In genomic region chr6:158853872-158854213, GRCh38 we compare ENCODE assay signal across 9 cellular contexts. TPM values are rescaled to one million over a fixed set of nuclear protein-coding genes. Genes with fewer than 3 reads are reported as not detected.
DNase-seq lines count a peak whose midpoint lies in the region; ATAC-seq and TF ChIP-seq lines count a peak whose summit lies in the region.
"Had no signal": no experiment of that assay in that cellular context is flagged by ENCODE, and none has a peak within 500 bp of the region (broad histone marks: within the 10 kb centered on the region; RNA-seq: fewer than 3 reads in every experiment).

No MANE protein-coding gene starts in this region.

- WGBS in iPS DF 6.9 (ENCODE audit: insufficient coverage, insufficient read length) = no CpG with 5 or more reads among the region's 6 CpGs
- 61 to 72% (median 64%) methylated on average over 5 to 6 of the region's 6 CpGs for WGBS in stomach, 5 donors

- intact Hi-C loops in stomach (cut with DNase I; ENCODE audit: low total_unique reads) = no loop called here

- no peak for DNase-seq in GM12864 (ENCODE audit: low read depth)
- no peak for DNase-seq in Peyer's patch
- no peak for DNase-seq in iPS DF 6.9 (ENCODE audit: low read depth, low spot score)
- no peak for DNase-seq in stomach
- no peak for DNase-seq in NCI-H510A (lab: John Stamatoyannopoulos, UW)
- DNase-seq in AML-193 (lab: John Stamatoyannopoulos, UW) = no peak
- DNase-seq: NCI-H1694 had no signal

- ATAC-seq in GM19351 (IDR thresholded peaks at IDR 0.05; ENCODE audit: unreplicated experiment) (no peak), GM18517 (IDR thresholded peaks at IDR 0.05; ENCODE audit: unreplicated experiment) (no peak)

- H3K4me1 ChIP-seq in Peyer's patch (peaks cover 0 to 34% (median 13%) of the 10 kb centered on the region in 4 donors), iPS DF 6.9 (ENCODE audit: control insufficient read depth, insufficient read depth, low read length) (peaks cover 20% of the 10 kb centered on the region; the same call in 1 of the 2 replicates), stomach (peaks cover 19 to 74% (median 51%) of the 10 kb centered on the region in 4 donors)

- TF ChIP-seq EP300 in stomach (IDR thresholded peaks at IDR 0.05) = no peak

- H3K27ac ChIP-seq in Peyer's patch (peak overlapping the region; percentile 77 to 96 (median 83)), iPS DF 6.9 (ENCODE audit: low read length) (peak overlapping the region; percentile 88), stomach (peak overlapping the region; percentile 80 to 93 (median 87))

- H3K36me3 ChIP-seq in Peyer's patch = no peaks in the 10 kb centered on the region
- no peaks in the 10 kb centered on the region for H3K36me3 ChIP-seq in iPS DF 6.9 (ENCODE audit: control insufficient read depth, insufficient read depth, low read length)
- no peaks in the 10 kb centered on the region for H3K36me3 ChIP-seq in stomach

- TF ChIP-seq POLR2A in Peyer's patch (IDR thresholded peaks at IDR 0.05) (no peak), stomach (IDR thresholded peaks at IDR 0.05) (no peak)

- H3K9me3 ChIP-seq in Peyer's patch (no peaks in the 10 kb centered on the region), iPS DF 6.9 (ENCODE audit: control insufficient read depth, insufficient read depth, low read length) (no peaks in the 10 kb centered on the region), stomach (no peaks in the 10 kb centered on the region)

- TF ChIP-seq CTCF in GM12864 (IDR thresholded peaks at IDR 0.05; ENCODE audit: low read depth, low read length, missing control alignments) (no peak), Peyer's patch (IDR thresholded peaks at IDR 0.05) (no peak), stomach (IDR thresholded peaks at IDR 0.05) (no peak)

- H3K4me3 ChIP-seq in GM12864 (ENCODE audit: low read depth, low read length) (peak overlapping the region; percentile 46), Peyer's patch (peak overlapping the region; percentile 17 to 43 (median 22)), iPS DF 6.9 (ENCODE audit: low read length) (no peak overlapping the region), stomach (no peak overlapping the region)

- H3K27me3 ChIP-seq in Peyer's patch (no peaks in the 10 kb centered on the region), iPS DF 6.9 (ENCODE audit: control insufficient read depth, insufficient read depth, low read length) (no peaks in the 10 kb centered on the region), stomach (no peaks in the 10 kb centered on the region)

RNA-seq across cellular contexts. Expression of gene EZR, which starts 34.7 kb away (rescaled TPM):
- total RNA-seq in Peyer's patch = 100 to 1,000 TPM; 201 to 515 (median 470) TPM
- total RNA-seq in stomach = 100 to 1,000 TPM in 3 of 5 donors, 10 to 100 TPM in 2; 69.5 to 317 (median 295) TPM
- 100 to 1,000 TPM; 121 to 231 (median 205) TPM for polyA plus RNA-seq in stomach

Comparison
In these comparisons a context has a peak if more than half of its experiments do, and no peak if none do; other contexts are left out.
1. H3K4me3 ChIP-seq: peak in GM12864 (single experiment) and Peyer's patch (4 of 4); none in iPS DF 6.9 (single experiment) and stomach (0 of 4).
2. Peak in every context shown above with its lines, with median percentiles within 50 percentile points of each other: H3K27ac ChIP-seq.